In genomic region chr12:54956818-54957641, GRCh38 we compare ENCODE assay signal across 14 cellular contexts. TPM values are rescaled to one million over a fixed set of nuclear protein-coding genes. Genes with fewer than 3 reads are reported as not detected.
DNase-seq lines count a peak whose midpoint lies in the region; ATAC-seq lines count a peak whose summit lies in the region.
"Had no signal": no experiment of that assay in that cellular context is flagged by ENCODE, and none has a peak within 500 bp of the region (broad histone marks: within the 10 kb centered on the region; RNA-seq: fewer than 3 reads in every experiment).

No MANE protein-coding gene starts in this region.

- DNase-seq in activated CD4-positive, alpha-beta T cell treated with anti-CD3 and anti-CD28 coated beads for 36 hours, result no peak
- DNase-seq in activated CD4-positive, alpha-beta T cell treated with anti-CD3 and anti-CD28 coated beads for 1 hour, result no peak
- DNase-seq in NOMO-1 (lab: John Stamatoyannopoulos, UW; ENCODE audit: unreplicated experiment in 2 of 2) (peak; percentile 50 to 83), ACHN (no peak), RKO (ENCODE audit: low spot score) (no peak)
- no peak for DNase-seq in activated T-helper 2 cell treated with anti-CD3 and anti-CD28 coated beads, Interferon-gamma antibody, Interleukin-2, Interleukin-4, amounts not matched to agents 10 μg/mL and 5 μg/mL and 100 μg/mL, durations not matched to agents 14 hours and 24 hours and 36 hours (ENCODE audit: low spot score)
- DNase-seq in stimulated activated naive B cell treated with anti-CD40 and anti-IgM and Interleukin-4, amounts not matched to agents 10 μg/mL and 1 μg/mL and 100 μg/mL, for 72 hours, result no peak
- no peak for DNase-seq in stimulated activated CD8-positive, alpha-beta memory T cell treated with anti-CD3 and anti-CD28 coated beads, Interleukin-4, amount 100 ng/mL, for 48 hours
- DNase-seq: activated effector memory CD4-positive, alpha-beta T cell treated with Interleukin-2 at 50 U/mL for 16 hours; NCI-H2081 treated with DMSO at 0.1 percent for 48 hours; stimulated activated naive CD4-positive, alpha-beta T cell treated with Interleukin-2 at 50 U/mL for 16 hours had no signal

- peaks cover 87% of the 10 kb centered on the region for H3K4me1 Mint-ChIP-seq in activated CD4-positive, alpha-beta T cell treated with anti-CD3 and anti-CD28 coated beads for 36 hours
- peaks cover 80% of the 10 kb centered on the region for H3K4me1 Mint-ChIP-seq in activated T-helper 2 cell treated with anti-CD3 and anti-CD28 coated beads, Interferon-gamma antibody, Interleukin-2, Interleukin-4, amounts not matched to agents 10 μg/mL and 5 μg/mL and 100 μg/mL, durations not matched to agents 14 hours and 24 hours and 36 hours (ENCODE audit: low read depth)
- H3K4me1 Mint-ChIP-seq in stimulated activated naive B cell treated with anti-CD40 and anti-IgM and Interleukin-4, amounts not matched to agents 10 μg/mL and 1 μg/mL and 100 μg/mL, for 72 hours, result peaks cover 29 to 71% of the 10 kb centered on the region in 2 donors

- no peak for ATAC-seq in activated CD4-positive, alpha-beta T cell treated with anti-CD3 and anti-CD28 coated beads for 36 hours
- ATAC-seq in stimulated activated naive B cell treated with anti-CD40 and anti-IgM and Interleukin-4, amounts not matched to agents 10 μg/mL and 1 μg/mL and 100 μg/mL, for 72 hours (replicated peaks), result no peak

- H3K4me3 Mint-ChIP-seq in activated CD4-positive, alpha-beta T cell treated with anti-CD3 and anti-CD28 coated beads for 36 hours, result no peak overlapping the region
- peak overlapping the region; percentile 67 for H3K4me3 Mint-ChIP-seq in activated T-helper 2 cell treated with anti-CD3 and anti-CD28 coated beads, Interferon-gamma antibody, Interleukin-2, Interleukin-4, amounts not matched to agents 10 μg/mL and 5 μg/mL and 100 μg/mL, durations not matched to agents 14 hours and 24 hours and 36 hours (ENCODE audit: low read depth)
- H3K4me3 Mint-ChIP-seq in stimulated activated naive B cell treated with anti-CD40 and anti-IgM and Interleukin-4, amounts not matched to agents 10 μg/mL and 1 μg/mL and 100 μg/mL, for 72 hours, result peak overlapping the region; percentile 50 to 53
- H3K4me3 Mint-ChIP-seq: brain had no signal

- H3K27me3 Mint-ChIP-seq in activated CD4-positive, alpha-beta T cell treated with anti-CD3 and anti-CD28 coated beads for 36 hours, result no peaks in the 10 kb centered on the region
- no peaks in the 10 kb centered on the region for H3K27me3 Mint-ChIP-seq in activated T-helper 2 cell treated with anti-CD3 and anti-CD28 coated beads, Interferon-gamma antibody, Interleukin-2, Interleukin-4, amounts not matched to agents 10 μg/mL and 5 μg/mL and 100 μg/mL, durations not matched to agents 14 hours and 24 hours and 36 hours (ENCODE audit: low read depth)
- H3K27me3 Mint-ChIP-seq in stimulated activated naive B cell treated with anti-CD40 and anti-IgM and Interleukin-4, amounts not matched to agents 10 μg/mL and 1 μg/mL and 100 μg/mL, for 72 hours, result no peaks in the 10 kb centered on the region
- H3K27me3 Mint-ChIP-seq: IgD-negative memory B cell had no signal

- intact Hi-C loops in activated CD4-positive, alpha-beta T cell treated with anti-CD3 and anti-CD28 coated beads for 36 hours (cut with DNase I, micrococcal nuclease), result loop anchor here in 1 of 2 experiments (1.0 kb wide), 1 partner anchor 22 kb away; no protein-coding TSS in a partner anchor
- intact Hi-C loops in activated T-helper 2 cell treated with anti-CD3 and anti-CD28 coated beads, Interferon-gamma antibody, Interleukin-2, Interleukin-4, amounts not matched to agents 10 μg/mL and 5 μg/mL and 100 μg/mL, durations not matched to agents 14 hours and 24 hours and 36 hours (cut with micrococcal nuclease), result loop anchor here (1.0 to 5.0 kb wide), 2 partner anchors 22 to 35 kb away; no protein-coding TSS in a partner anchor

- peaks cover 3% of the 10 kb centered on the region for H3K9me3 Mint-ChIP-seq in activated CD4-positive, alpha-beta T cell treated with anti-CD3 and anti-CD28 coated beads for 36 hours (ENCODE audit: low read depth)
- peaks cover 15% of the 10 kb centered on the region for H3K9me3 Mint-ChIP-seq in activated T-helper 2 cell treated with anti-CD3 and anti-CD28 coated beads, Interferon-gamma antibody, Interleukin-2, Interleukin-4, amounts not matched to agents 10 μg/mL and 5 μg/mL and 100 μg/mL, durations not matched to agents 14 hours and 24 hours and 36 hours
- peaks cover 3 to 5% of the 10 kb centered on the region in 2 donors for H3K9me3 Mint-ChIP-seq in stimulated activated naive B cell treated with anti-CD40 and anti-IgM and Interleukin-4, amounts not matched to agents 10 μg/mL and 1 μg/mL and 100 μg/mL, for 72 hours
- H3K9me3 Mint-ChIP-seq: brain, IgD-negative memory B cell had no signal

- peak overlapping the region; percentile 87 for H3K27ac Mint-ChIP-seq in activated CD4-positive, alpha-beta T cell treated with anti-CD3 and anti-CD28 coated beads for 36 hours
- peak overlapping the region; percentile 94 for H3K27ac Mint-ChIP-seq in activated T-helper 2 cell treated with anti-CD3 and anti-CD28 coated beads, Interferon-gamma antibody, Interleukin-2, Interleukin-4, amounts not matched to agents 10 μg/mL and 5 μg/mL and 100 μg/mL, durations not matched to agents 14 hours and 24 hours and 36 hours
- peak overlapping the region; percentile 37 for H3K27ac Mint-ChIP-seq in stimulated activated naive B cell treated with anti-CD40 and anti-IgM and Interleukin-4, amounts not matched to agents 10 μg/mL and 1 μg/mL and 100 μg/mL, for 72 hours

- POLR2A ChIA-PET in activated CD4-positive, alpha-beta T cell treated with anti-CD3 and anti-CD28 coated beads for 36 hours (lab: Charles Lee), result interaction anchor here (1.1 to 1.9 kb wide), 2 partner anchors 21 to 93 kb away, joined by 3 to 12 read pairs; no protein-coding TSS in a partner anchor

- in situ Hi-C loops in ACHN (cut with HindIII; ENCODE audit: low pct_ligation_motif_present, low pct_unique_long_range_greater_than_20kb, low sequenced_read_pairs), result no loop called here

- CTCF ChIA-PET in activated CD4-positive, alpha-beta T cell treated with anti-CD3 and anti-CD28 coated beads for 36 hours (lab: Charles Lee), result interaction anchor here (0.7 to 7.1 kb wide), 28 partner anchors 9 to 255 kb away, joined by 3 to 123 read pairs (median 4); partner anchors contain the start of genes MUCL1 and TESPA1

- H3K36me3 Mint-ChIP-seq in activated CD4-positive, alpha-beta T cell treated with anti-CD3 and anti-CD28 coated beads for 36 hours (ENCODE audit: low read depth), result peaks cover 87% of the 10 kb centered on the region
- H3K36me3 Mint-ChIP-seq in activated T-helper 2 cell treated with anti-CD3 and anti-CD28 coated beads, Interferon-gamma antibody, Interleukin-2, Interleukin-4, amounts not matched to agents 10 μg/mL and 5 μg/mL and 100 μg/mL, durations not matched to agents 14 hours and 24 hours and 36 hours (ENCODE audit: low read depth), result peaks cover 19% of the 10 kb centered on the region
- H3K36me3 Mint-ChIP-seq in stimulated activated naive B cell treated with anti-CD40 and anti-IgM and Interleukin-4, amounts not matched to agents 10 μg/mL and 1 μg/mL and 100 μg/mL, for 72 hours, result peaks cover 57 to 65% of the 10 kb centered on the region in 2 donors
- H3K36me3 Mint-ChIP-seq: brain had no signal

RNA-seq across cellular contexts. Expression of gene TESPA1, which starts 27.5 kb away (rescaled TPM):
- 100 to 1,000 TPM in 1 of 2 experiments, 10 to 100 TPM in 1; 81.0 to 107 TPM for total RNA-seq in activated CD4-positive, alpha-beta T cell treated with anti-CD3 and anti-CD28 coated beads for 36 hours
- 179 and 186 TPM in 2 replicates for total RNA-seq in activated T-helper 2 cell treated with anti-CD3 and anti-CD28 coated beads, Interferon-gamma antibody, Interleukin-2, Interleukin-4, amounts not matched to agents 10 μg/mL and 5 μg/mL and 100 μg/mL, durations not matched to agents 14 hours and 24 hours and 36 hours
- total RNA-seq: Caco-2 had no signal

Comparison
In these comparisons a context has a peak if more than half of its experiments do, and no peak if none do; other contexts are left out.
1. DNase-seq: peak in NOMO-1 (2 of 2); none in activated CD4-positive, alpha-beta T cell treated with anti-CD3 and anti-CD28 coated beads for 36 hours (single experiment), activated CD4-positive, alpha-beta T cell treated with anti-CD3 and anti-CD28 coated beads for 1 hour (single experiment), activated T-helper 2 cell treated with anti-CD3 and anti-CD28 coated beads, Interferon-gamma antibody, Interleukin-2, Interleukin-4, amounts not matched to agents 10 μg/mL and 5 μg/mL and 100 μg/mL, durations not matched to agents 14 hours and 24 hours and 36 hours (single experiment), stimulated activated naive B cell treated with anti-CD40 and anti-IgM and Interleukin-4, amounts not matched to agents 10 μg/mL and 1 μg/mL and 100 μg/mL, for 72 hours (single experiment), ACHN (single experiment), RKO (single experiment) and stimulated activated CD8-positive, alpha-beta memory T cell treated with anti-CD3 and anti-CD28 coated beads, Interleukin-4, amount 100 ng/mL, for 48 hours (single experiment).
2. H3K27ac Mint-ChIP-seq: peak in every context shown above with its lines; median percentile 94 in activated T-helper 2 cell treated with anti-CD3 and anti-CD28 coated beads, Interferon-gamma antibody, Interleukin-2, Interleukin-4, amounts not matched to agents 10 μg/mL and 5 μg/mL and 100 μg/mL, durations not matched to agents 14 hours and 24 hours and 36 hours; 87 in activated CD4-positive, alpha-beta T cell treated with anti-CD3 and anti-CD28 coated beads for 36 hours; 37 in stimulated activated naive B cell treated with anti-CD40 and anti-IgM and Interleukin-4, amounts not matched to agents 10 μg/mL and 1 μg/mL and 100 μg/mL, for 72 hours.